Comparison of ENCODE assay signal across 26 cellular contexts in genomic region chr12:15059123-15059522, GRCh38.
"Had no signal": no experiment of that assay in that cellular context is flagged by ENCODE, and none has a peak within 500 bp of the region (broad histone marks: within the 10 kb centered on the region; RNA-seq: fewer than 3 reads in every experiment).

No MANE protein-coding gene starts in this region.

- DNase-seq: colonic mucosa; cortex of kidney; dermis blood vessel endothelial cell; dorsolateral prefrontal cortex; effector CD4-positive, alpha-beta T cell; effector CD8-positive, alpha-beta T cell; effector memory CD4-positive, alpha-beta T cell; effector memory CD8-positive, alpha-beta T cell; endodermal cell; erythroblast; esophagus squamous epithelium; foreskin fibroblast; foreskin keratinocyte; gastrocnemius medialis; glutamatergic neuron; heart left ventricle; heart right ventricle had no signal

- H3K4me3 ChIP-seq: colonic mucosa, coronary artery, dorsolateral prefrontal cortex, esophagus muscularis mucosa, esophagus squamous epithelium, gastrocnemius medialis, gastroesophageal sphincter, heart left ventricle, heart right ventricle had no signal

- H3K27ac ChIP-seq: colonic mucosa, coronary artery, dorsolateral prefrontal cortex, epithelial cell of prostate, esophagus muscularis mucosa, esophagus squamous epithelium, foreskin keratinocyte, gastrocnemius medialis, gastroesophageal sphincter, heart left ventricle, heart right ventricle had no signal

- ATAC-seq: effector memory CD8-positive, alpha-beta T cell; esophagus mucosa; foreskin keratinocyte; gastrocnemius medialis; gastroesophageal sphincter; heart left ventricle; heart right ventricle had no signal

- H3K36me3 ChIP-seq: colonic mucosa, esophagus muscularis mucosa, esophagus squamous epithelium, gastrocnemius medialis, gastroesophageal sphincter, heart left ventricle, heart right ventricle had no signal

- H3K4me1 ChIP-seq: colonic mucosa, esophagus muscularis mucosa, esophagus squamous epithelium, foreskin keratinocyte, gastroesophageal sphincter, heart left ventricle, heart right ventricle had no signal

- H3K9me3 ChIP-seq: colonic mucosa, esophagus muscularis mucosa, esophagus squamous epithelium, gastrocnemius medialis, gastroesophageal sphincter had no signal

- FAIRE-seq: colon, endometrium, endothelial cell of umbilical vein, frontal cortex had no signal

- H3K27me3 ChIP-seq: colonic mucosa, esophagus muscularis mucosa, esophagus squamous epithelium, gastrocnemius medialis, gastroesophageal sphincter, heart left ventricle, heart right ventricle had no signal
